Comparison of ENCODE assay signal across 2 cellular contexts in genomic region chr3:177603137-177603603, GRCh38.
TF ChIP-seq lines count a peak whose summit lies in the region.

No MANE protein-coding gene starts in this region.

TF ChIP-seq in A549, 52 proteins besides CTCF, POLR2A, EP300 and RAD21 (continued from another document):
- no peak for TF ChIP-seq ATOH8 (CRISPR knock-in tag; IDR thresholded peaks at IDR 0.05; ENCODE audit: low read depth)
- no peak for TF ChIP-seq EHMT2 (IDR thresholded peaks at IDR 0.05; ENCODE audit: low read depth)

TF ChIP-seq in IMR-90, 13 proteins besides CTCF, POLR2A, EP300 and RAD21 (continued from another document):
- TF ChIP-seq CHD1 (IDR thresholded peaks at IDR 0.05; ENCODE audit: low read depth, low read length): no peak
- TF ChIP-seq MAFK (IDR thresholded peaks at IDR 0.05; ENCODE audit: low read depth, low read length): no peak
- no peak for TF ChIP-seq CEBPB (IDR thresholded peaks at IDR 0.05; ENCODE audit: low read depth, low read length)
- TF ChIP-seq ELK1 (IDR thresholded peaks at IDR 0.05; ENCODE audit: borderline replicate concordance, low read depth, low read length): no peak
